In genomic region chr1:25562101-25562927, GRCh38 we compare ENCODE assay signal across 8 cellular contexts. TPM values are rescaled to one million over a fixed set of nuclear protein-coding genes. Genes with fewer than 3 reads are reported as not detected.
DNase-seq lines count a peak whose midpoint lies in the region; ATAC-seq, FAIRE-seq and TF ChIP-seq lines count a peak whose summit lies in the region.

No MANE protein-coding gene starts in this region.

- POLR2A ChIA-PET in WTC11 (lab: Charles Lee): interaction anchor here (0.5 kb wide), 1 partner anchor 18 kb away, joined by 3 read pairs; no protein-coding TSS in a partner anchor

- TF ChIP-seq CTCF in WTC11 (IDR thresholded peaks at IDR 0.05) (no peak), dorsolateral prefrontal cortex (IDR thresholded peaks at IDR 0.05 in 54 of 56, conservative IDR thresholded peaks at IDR 0.05 in 2 of 56; ENCODE audit: low read depth in 1 of 56, partially characterized antibody in 56 of 56) (no peak), D721Med (IDR thresholded peaks at IDR 0.05; ENCODE audit: insufficient read depth, missing control alignments) (no peak)

- no peak overlapping the region for H3K23ac ChIP-seq in mesenchymal stem cell (ENCODE audit: low read length in 2 of 2)

- H3K4me1 ChIP-seq in mesenchymal stem cell (ENCODE audit: control insufficient read depth, insufficient read depth, low read depth, low read length): peaks cover 30% of the 10 kb centered on the region

- H3K14ac ChIP-seq in mesenchymal stem cell (ENCODE audit: low read length in 2 of 2): no peak overlapping the region

- H2BK120ac ChIP-seq in mesenchymal stem cell (ENCODE audit: low read depth, low read length): no peak overlapping the region

- no peaks in the 10 kb centered on the region for H3K9me3 ChIP-seq in mesenchymal stem cell (ENCODE audit: control insufficient read depth, low read length)

- ATAC-seq in GM18858 (IDR thresholded peaks at IDR 0.05; ENCODE audit: unreplicated experiment) (peak; percentile 42), HG03139 (IDR thresholded peaks at IDR 0.05; ENCODE audit: unreplicated experiment) (peak; percentile 61), WTC11 (peak; percentile 48)

- H2BK5ac ChIP-seq in mesenchymal stem cell (ENCODE audit: low read depth, low read length, poor library complexity, severe bottlenecking): no peak overlapping the region

- no peak overlapping the region for H2AFZ ChIP-seq in mesenchymal stem cell (ENCODE audit: low read depth, low read length)

- no peak overlapping the region for H2AK5ac ChIP-seq in mesenchymal stem cell (ENCODE audit: low read length, severe bottlenecking)

- H3K36me3 ChIP-seq in mesenchymal stem cell (ENCODE audit: control insufficient read depth in 1 of 2, insufficient read depth in 2 of 2, low read depth in 1 of 2, low read length in 2 of 2): peaks cover 36 to 45% of the 10 kb centered on the region in 2 experiments

- H3K36me3 Mint-ChIP-seq in WTC11: peaks cover 8% of the 10 kb centered on the region

- DNase-seq in WTC11 (ENCODE audit: low spot score): no peak
- DNase-seq in dorsolateral prefrontal cortex: no peak
- peak; percentile 50 to 60 for DNase-seq in stimulated activated CD8-positive, alpha-beta memory T cell treated with anti-CD3 and anti-CD28 coated beads, Interleukin-2, amount 100 ng/mL, for 1 hour (ENCODE audit: low read depth in 2 of 2)
- no peak for DNase-seq in urothelium cell line (ENCODE audit: low spot score)
- no peak for DNase-seq in mesenchymal stem cell
- no peak for DNase-seq in D721Med (ENCODE audit: insufficient read length, low spot score)

- FAIRE-seq in urothelium cell line (lab: Jason Lieb, UNC): no peak
- FAIRE-seq in D721Med (lab: Jason Lieb, UNC): no peak

- H3K27ac Mint-ChIP-seq in WTC11: no peak overlapping the region

- 87% methylated on average over 8 of the region's 8 CpGs for WGBS in mesenchymal stem cell

- H2BK12ac ChIP-seq in mesenchymal stem cell (ENCODE audit: low read length in 2 of 2): no peak overlapping the region

- peaks cover 27% of the 10 kb centered on the region for H3K4me1 Mint-ChIP-seq in WTC11

- H3K9ac ChIP-seq in mesenchymal stem cell (ENCODE audit: low read length): no peak overlapping the region

- no peak overlapping the region for H3K18ac ChIP-seq in mesenchymal stem cell (ENCODE audit: low read depth in 1 of 2, low read length in 2 of 2)

- H3K4me3 ChIP-seq in dorsolateral prefrontal cortex: no peak overlapping the region
- H3K4me3 ChIP-seq in mesenchymal stem cell (ENCODE audit: insufficient read depth in 1 of 2, low read depth in 1 of 2, low read length in 2 of 2): no peak overlapping the region

- H3K27me3 ChIP-seq in dorsolateral prefrontal cortex (no peaks in the 10 kb centered on the region), mesenchymal stem cell (ENCODE audit: control insufficient read depth in 1 of 2, insufficient read depth in 1 of 2, low read length in 2 of 2) (no peaks in the 10 kb centered on the region)

- no peaks in the 10 kb centered on the region for H3K27me3 Mint-ChIP-seq in WTC11 (ENCODE audit: low read depth)

- intact Hi-C loops in dorsolateral prefrontal cortex (cut with DNase I): loop anchor here in 1 of 2 donors (10.0 kb wide), 1 partner anchor 432 kb away; the partner anchor contains the start of gene PAFAH2

- H2BK15ac ChIP-seq in mesenchymal stem cell (ENCODE audit: low read depth, poor library complexity, severe bottlenecking): no peak overlapping the region

- peaks cover 40% of the 10 kb centered on the region for H3K79me1 ChIP-seq in mesenchymal stem cell (replicated peaks; ENCODE audit: low read length, poor library complexity, severe bottlenecking)

- no peak overlapping the region for H3K4me3 Mint-ChIP-seq in WTC11

- no peak overlapping the region for H3K4ac ChIP-seq in mesenchymal stem cell (ENCODE audit: low read depth in 1 of 2, low read length in 2 of 2)

- no peak overlapping the region for H4K8ac ChIP-seq in mesenchymal stem cell (ENCODE audit: low read length)

- H3K9me3 Mint-ChIP-seq in WTC11: no peaks in the 10 kb centered on the region

- no peak overlapping the region for H4K91ac ChIP-seq in mesenchymal stem cell (ENCODE audit: low read length)

- CTCF ChIA-PET in WTC11 (lab: Charles Lee): interaction anchor here (2.0 to 2.2 kb wide), 2 partner anchors 11 kb away, joined by 8 to 9 read pairs; no protein-coding TSS in a partner anchor

- H3K4me2 ChIP-seq in mesenchymal stem cell (ENCODE audit: low read length, poor library complexity, severe bottlenecking): no peak overlapping the region

- H3K27ac ChIP-seq in dorsolateral prefrontal cortex: peak overlapping the region; percentile 79 to 99 (median 98)
- H3K27ac ChIP-seq in mesenchymal stem cell (ENCODE audit: low read length, poor library complexity, severe bottlenecking): no peak overlapping the region

TF ChIP-seq in WTC11, 78 proteins besides CTCF, POLR2A, EP300 and RAD21 (continues in another document):
- no peak for TF ChIP-seq ERG (CRISPR knock-in tag; IDR thresholded peaks at IDR 0.05)
- TF ChIP-seq AFF4 (CRISPR knock-in tag; IDR thresholded peaks at IDR 0.05; ENCODE audit: borderline replicate concordance): no peak
- no peak for TF ChIP-seq FOXJ3 (CRISPR knock-in tag; IDR thresholded peaks at IDR 0.05; ENCODE audit: borderline replicate concordance)
- TF ChIP-seq ZNF121 (CRISPR knock-in tag; IDR thresholded peaks at IDR 0.05): no peak

RNA-seq across cellular contexts. Expression of gene LDLRAP1, which starts 18.9 kb away (rescaled TPM):
- 14.1 to 16.3 TPM (median 14.2 TPM) in 3 replicates for total RNA-seq in WTC11 (2021)
- 10 to 100 TPM in 112 of 120 experiments, 1 to 10 TPM in 8; 6.1 to 62.3 (median 19.3) TPM for total RNA-seq in dorsolateral prefrontal cortex
- polyA plus RNA-seq in mesenchymal stem cell (2013, experiment 1 of 2): 11.6 TPM
- polyA plus RNA-seq in mesenchymal stem cell (2013, experiment 2 of 2): 12.2 TPM

RNA-seq across cellular contexts. Expression of gene MAN1C1, which starts 54.3 kb away (rescaled TPM):
- total RNA-seq in WTC11 (2021) (10.4 to 16.8 TPM (median 12.2 TPM) in 3 replicates), dorsolateral prefrontal cortex (10 to 100 TPM; 32.3 to 86.5 (median 58.9) TPM)
- polyA plus RNA-seq in mesenchymal stem cell (2013, experiment 1 of 2): 11.2 TPM
- polyA plus RNA-seq in mesenchymal stem cell (2013, experiment 2 of 2): 11.4 TPM

Comparison
In these comparisons a context has a peak if more than half of its experiments do, and no peak if none do; other contexts are left out.
1. DNase-seq: peak in stimulated activated CD8-positive, alpha-beta memory T cell treated with anti-CD3 and anti-CD28 coated beads, Interleukin-2, amount 100 ng/mL, for 1 hour (2 of 2); none in WTC11 (single experiment), dorsolateral prefrontal cortex (0 of 10), urothelium cell line (single experiment), mesenchymal stem cell (single experiment) and D721Med (single experiment).
2. Peak in every context shown above with its lines, with median percentiles within 50 percentile points of each other: ATAC-seq.